ENCODE assay signal across 28 cellular contexts in the genomic region with DNA sequence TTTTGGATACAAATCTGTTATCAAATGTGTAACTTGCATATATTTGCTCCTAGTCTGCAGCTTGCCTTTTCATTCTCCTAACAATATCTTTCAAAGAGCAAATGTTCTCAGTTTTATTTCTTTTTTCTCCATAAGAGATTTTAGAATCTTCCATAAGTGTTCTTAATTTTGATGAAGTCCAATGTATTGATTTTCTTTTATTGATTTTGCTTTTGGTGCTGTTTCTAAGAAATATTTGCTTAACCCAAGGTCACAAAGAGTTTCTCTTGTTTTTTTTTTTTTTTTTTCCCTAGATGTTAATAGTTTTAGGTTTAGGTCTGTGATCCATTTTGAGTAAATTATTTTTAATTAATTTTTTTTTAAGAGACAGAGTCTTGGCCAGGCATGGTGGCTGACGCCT.
"Had no signal": no experiment of that assay in that cellular context is flagged by ENCODE, and none has a peak within 500 bp of the region (broad histone marks: within the 10 kb centered on the region; RNA-seq: fewer than 3 reads in every experiment).

No MANE protein-coding gene starts in this region.

- H3K36me3 ChIP-seq: neural progenitor cell, neutrophil, ovary, pancreas, prostate gland, right atrium auricular region, sigmoid colon, spleen had no signal

- H3K9ac ChIP-seq: neural progenitor cell, parathyroid adenoma had no signal

- DNase-seq: naive thymus-derived CD4-positive, alpha-beta T cell; naive thymus-derived CD8-positive, alpha-beta T cell; natural killer cell; nephron progenitor cell; nucleus accumbens; occipital lobe; ovary; pancreas; posterior cingulate gyrus; psoas muscle; retina; right cardiac atrium; sigmoid colon; small intestine; spleen; stimulated activated CD4-positive, alpha-beta T cell treated with anti-CD3 and anti-CD28 coated beads, Interleukin-12 subunit alpha, Interleukin-12 subunit beta, amount 100 ng/mL, for 4 hours; stimulated activated CD4-positive, alpha-beta T cell treated with anti-CD3 and anti-CD28 coated beads, Interleukin-15, amount 100 ng/mL, for 24 hours; stimulated activated CD4-positive, alpha-beta T cell treated with anti-CD3 and anti-CD28 coated beads, Interleukin-1b, Interleukin-23, amount 100 ng/mL, for 48 hours; stimulated activated CD4-positive, alpha-beta T cell treated with anti-CD3 and anti-CD28 coated beads, Interleukin-2, amount 100 ng/mL, for 24 hours had no signal

- H3K27ac ChIP-seq: neural progenitor cell, neutrophil, ovary, pancreas, parathyroid adenoma, prostate gland, psoas muscle, right atrium auricular region, sigmoid colon, skin epidermis, spleen had no signal

- H3K4me3 ChIP-seq: neural progenitor cell, ovary, pancreas, prostate gland, psoas muscle, right atrium auricular region, sigmoid colon, skin epidermis, smooth muscle cell, spleen had no signal

- H3K4me1 ChIP-seq: neural progenitor cell, pancreas, parathyroid adenoma, psoas muscle, right atrium auricular region, sigmoid colon had no signal

- H3K9me3 ChIP-seq: neutrophil, ovary, pancreas, prostate gland, psoas muscle, right atrium auricular region, sigmoid colon had no signal

- H2AFZ ChIP-seq: neural progenitor cell, parathyroid adenoma had no signal

- H3K79me2 ChIP-seq: parathyroid adenoma had no signal

- FAIRE-seq: pancreas, small intestine had no signal

- ATAC-seq: naive thymus-derived CD4-positive, alpha-beta T cell; naive thymus-derived CD8-positive, alpha-beta T cell; natural killer cell; natural killer cell treated with Interleukin-12 subunit alpha and Interleukin-12 subunit beta and Interleukin-15 and Interleukin-18, amount 100 ng/mL, for 72 hours; pancreas; psoas muscle; right cardiac atrium; sciatic nerve had no signal

- H3K27me3 ChIP-seq: neural progenitor cell, ovary, pancreas, right atrium auricular region, sigmoid colon, spleen had no signal

- H3K4me2 ChIP-seq: neural progenitor cell, smooth muscle cell had no signal
